In the genomic region with DNA sequence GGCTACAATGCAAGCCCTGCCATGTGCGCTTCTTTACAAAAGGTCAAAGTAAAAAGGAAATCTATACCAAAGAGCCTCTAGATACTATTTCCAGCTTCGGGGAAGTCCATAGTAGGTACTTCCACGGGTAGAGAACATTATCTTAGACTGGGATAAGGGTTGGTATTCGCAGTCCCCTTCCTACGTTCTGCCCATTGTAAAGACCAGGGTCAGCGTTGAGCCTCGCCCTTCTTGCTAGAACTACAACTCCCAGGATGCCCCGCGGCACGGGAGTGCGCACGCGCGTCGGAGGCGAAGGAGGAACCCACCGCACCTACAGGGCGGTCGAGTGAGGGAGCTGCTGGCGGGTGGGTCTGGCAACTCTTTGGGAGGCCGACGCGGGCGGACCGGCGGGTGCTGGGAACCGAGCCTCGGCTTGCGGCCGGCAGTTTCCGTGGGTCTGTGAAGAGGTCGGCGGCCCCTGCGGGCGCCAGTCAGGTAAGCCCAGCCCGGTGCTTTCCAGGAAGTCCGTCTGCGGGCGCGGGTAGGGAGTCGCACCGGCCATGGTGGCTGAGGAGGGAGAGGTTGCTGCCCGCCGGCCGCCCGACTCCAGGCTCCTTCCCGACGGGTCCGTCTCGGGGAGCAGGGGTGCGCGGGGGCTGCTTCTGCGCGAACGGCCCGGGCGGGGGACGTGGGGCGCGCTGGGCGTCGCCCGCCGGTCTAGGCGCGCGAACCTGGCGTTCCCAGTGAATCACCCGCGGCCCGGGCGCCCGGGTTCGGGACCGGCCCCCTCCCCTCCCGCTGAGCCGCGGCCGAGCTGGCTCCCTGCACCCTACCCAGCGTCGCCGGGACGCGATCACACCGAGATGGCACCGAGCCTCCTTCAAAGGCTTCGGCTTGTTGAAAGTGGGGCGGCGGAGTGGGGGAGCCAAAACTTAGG, we compare ENCODE assay signal across 1 cellular context.
A peak's percentile ranks its signal among the peaks of the same experiment; 100 is the strongest.
TF ChIP-seq lines count a peak whose summit lies in the region.

A gene (plus strand): TSS at position 294 of the 919 bp plus-strand sequence. CDS start 33,232 bp downstream, outside the sequence.

TF ChIP-seq in K562, 482 proteins besides CTCF, POLR2A, EP300 and RAD21 (continued from another document and continues in another):
- TF ChIP-seq YY1 (IDR thresholded peaks at IDR 0.05; ENCODE audit: borderline replicate concordance in 1 of 3, control insufficient read depth in 1 of 3, extremely low read depth in 1 of 3, insufficient read depth in 3 of 3, insufficient read length in 1 of 3, insufficient replicate concordance in 2 of 3, low read depth in 1 of 3, low read length in 2 of 3) (peak in 2 of 3 experiments; percentile 27 to 59), POLR2H (tag; IDR thresholded peaks at IDR 0.05; ENCODE audit: low read depth) (peak; percentile 66), CTBP1 (IDR thresholded peaks at IDR 0.05; ENCODE audit: borderline replicate concordance) (peak; percentile 38), ARID1B (IDR thresholded peaks at IDR 0.05) (peak; percentile 7; the same call in 1 of the 2 replicates), ZBTB7A (IDR thresholded peaks at IDR 0.05; ENCODE audit: borderline replicate concordance, control insufficient read depth, low read depth, low read length) (peak; percentile 78), ZBTB1 (CRISPR knock-in tag; IDR thresholded peaks at IDR 0.05; ENCODE audit: borderline replicate concordance, low read depth) (peak; percentile 72; the same call in 1 of the 2 replicates), RB1 (IDR thresholded peaks at IDR 0.05; ENCODE audit: low read depth) (peak; percentile 54; the same call in 1 of the 2 replicates), POLR2AphosphoS5 (IDR thresholded peaks at IDR 0.05; ENCODE audit: control insufficient read depth, insufficient read depth, low read depth, low read length) (peak; percentile 79), ZNF354B (CRISPR knock-in tag; IDR thresholded peaks at IDR 0.05) (no peak), HNRNPLL (IDR thresholded peaks at IDR 0.05; ENCODE audit: low read depth, low read length, poor library complexity, severe bottlenecking) (peak; percentile 24), EP400 (IDR thresholded peaks at IDR 0.05) (peak; percentile 52; the same call in 1 of the 2 replicates), TEAD1 (CRISPR knock-in tag; IDR thresholded peaks at IDR 0.05) (0 out of 4 replicates have a peak, but pooled peaks of 1 of the 2 experiments have one; percentile 18), PRMT5 (CRISPR knock-in tag; IDR thresholded peaks at IDR 0.05) (no peak), MTA1 (IDR thresholded peaks at IDR 0.05; ENCODE audit: borderline replicate concordance) (0 out of 2 replicates have a peak, but pooled peaks have one; percentile 5), NR1H2 (CRISPR knock-in tag; IDR thresholded peaks at IDR 0.05) (no peak), PYGO2 (tag; IDR thresholded peaks at IDR 0.05) (no peak), PHF8 (IDR thresholded peaks at IDR 0.05; ENCODE audit: borderline replicate concordance, low read length) (peak; percentile 91; the same call in 1 of the 2 replicates), HNRNPK (IDR thresholded peaks at IDR 0.05; ENCODE audit: low read depth, low read length, poor library complexity, severe bottlenecking) (no peak), HSF4 (CRISPR knock-in tag; IDR thresholded peaks at IDR 0.05; ENCODE audit: borderline replicate concordance) (peak; percentile 56; the same call in 1 of the 2 replicates), NONO (IDR thresholded peaks at IDR 0.05; ENCODE audit: low read depth in 2 of 2, low read length in 1 of 2) (peak; percentile 52 to 58; a peak in 3 of 4 replicates), HIVEP1 (CRISPR knock-in tag; IDR thresholded peaks at IDR 0.05) (no peak), MAZ (CRISPR knock-in tag; conservative IDR thresholded peaks at IDR 0.05 in 1 of 2, IDR thresholded peaks at IDR 0.05 in 1 of 2) (peak; percentile 18 to 81; a peak in 3 of 4 replicates), POLR2G (IDR thresholded peaks at IDR 0.05; ENCODE audit: low read depth, low read length) (peak; percentile 97), JUND (IDR thresholded peaks at IDR 0.05; ENCODE audit: borderline replicate concordance, low read depth, low read length) (no peak; the same call in 1 of the 2 replicates), JUND (tag; IDR thresholded peaks at IDR 0.05; ENCODE audit: borderline replicate concordance, low read depth, low read length) (peak; percentile 15; the same call in 1 of the 3 replicates), PML (IDR thresholded peaks at IDR 0.05; ENCODE audit: low read length) (peak; percentile 68; the same call in 1 of the 2 replicates), SMAD4 (CRISPR knock-in tag; conservative IDR thresholded peaks at IDR 0.05) (peak; percentile 79), SRF (CRISPR knock-in tag; IDR thresholded peaks at IDR 0.05) (peak in 1 of 2 experiments; percentile 87; a peak in 2 of 4 replicates), BRCA1 (IDR thresholded peaks at IDR 0.05) (no peak), BRCA1 (CRISPR knock-in tag; IDR thresholded peaks at IDR 0.05) (peak; percentile 79), SP1 (CRISPR knock-in tag; IDR thresholded peaks at IDR 0.05) (peak; percentile 75), ATF7 (IDR thresholded peaks at IDR 0.05) (peak; percentile 37; the same call in 1 of the 2 replicates), HNRNPH1 (optimal IDR thresholded peaks at IDR 0.05; ENCODE audit: low read depth, low read length) (no peak), DPF2 (IDR thresholded peaks at IDR 0.05) (peak; percentile 67; the same call in 1 of the 2 replicates), GATAD2B (IDR thresholded peaks at IDR 0.05; ENCODE audit: borderline replicate concordance) (peak; percentile 61; the same call in 1 of the 2 replicates)
- TF ChIP-seq, protein P1, sequence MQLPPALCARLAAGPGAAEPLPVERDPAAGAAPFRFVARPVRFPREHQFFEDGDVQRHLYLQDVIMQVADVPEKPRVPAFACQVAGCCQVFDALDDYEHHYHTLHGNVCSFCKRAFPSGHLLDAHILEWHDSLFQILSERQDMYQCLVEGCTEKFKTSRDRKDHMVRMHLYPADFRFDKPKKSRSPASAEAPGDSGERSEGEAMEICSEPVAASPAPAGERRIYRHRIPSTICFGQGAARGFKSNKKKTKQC (CRISPR knock-in tag; IDR thresholded peaks at IDR 0.05), result 0 out of 2 replicates have a peak, but pooled peaks have one; percentile 16
- TF ChIP-seq, protein P2, sequence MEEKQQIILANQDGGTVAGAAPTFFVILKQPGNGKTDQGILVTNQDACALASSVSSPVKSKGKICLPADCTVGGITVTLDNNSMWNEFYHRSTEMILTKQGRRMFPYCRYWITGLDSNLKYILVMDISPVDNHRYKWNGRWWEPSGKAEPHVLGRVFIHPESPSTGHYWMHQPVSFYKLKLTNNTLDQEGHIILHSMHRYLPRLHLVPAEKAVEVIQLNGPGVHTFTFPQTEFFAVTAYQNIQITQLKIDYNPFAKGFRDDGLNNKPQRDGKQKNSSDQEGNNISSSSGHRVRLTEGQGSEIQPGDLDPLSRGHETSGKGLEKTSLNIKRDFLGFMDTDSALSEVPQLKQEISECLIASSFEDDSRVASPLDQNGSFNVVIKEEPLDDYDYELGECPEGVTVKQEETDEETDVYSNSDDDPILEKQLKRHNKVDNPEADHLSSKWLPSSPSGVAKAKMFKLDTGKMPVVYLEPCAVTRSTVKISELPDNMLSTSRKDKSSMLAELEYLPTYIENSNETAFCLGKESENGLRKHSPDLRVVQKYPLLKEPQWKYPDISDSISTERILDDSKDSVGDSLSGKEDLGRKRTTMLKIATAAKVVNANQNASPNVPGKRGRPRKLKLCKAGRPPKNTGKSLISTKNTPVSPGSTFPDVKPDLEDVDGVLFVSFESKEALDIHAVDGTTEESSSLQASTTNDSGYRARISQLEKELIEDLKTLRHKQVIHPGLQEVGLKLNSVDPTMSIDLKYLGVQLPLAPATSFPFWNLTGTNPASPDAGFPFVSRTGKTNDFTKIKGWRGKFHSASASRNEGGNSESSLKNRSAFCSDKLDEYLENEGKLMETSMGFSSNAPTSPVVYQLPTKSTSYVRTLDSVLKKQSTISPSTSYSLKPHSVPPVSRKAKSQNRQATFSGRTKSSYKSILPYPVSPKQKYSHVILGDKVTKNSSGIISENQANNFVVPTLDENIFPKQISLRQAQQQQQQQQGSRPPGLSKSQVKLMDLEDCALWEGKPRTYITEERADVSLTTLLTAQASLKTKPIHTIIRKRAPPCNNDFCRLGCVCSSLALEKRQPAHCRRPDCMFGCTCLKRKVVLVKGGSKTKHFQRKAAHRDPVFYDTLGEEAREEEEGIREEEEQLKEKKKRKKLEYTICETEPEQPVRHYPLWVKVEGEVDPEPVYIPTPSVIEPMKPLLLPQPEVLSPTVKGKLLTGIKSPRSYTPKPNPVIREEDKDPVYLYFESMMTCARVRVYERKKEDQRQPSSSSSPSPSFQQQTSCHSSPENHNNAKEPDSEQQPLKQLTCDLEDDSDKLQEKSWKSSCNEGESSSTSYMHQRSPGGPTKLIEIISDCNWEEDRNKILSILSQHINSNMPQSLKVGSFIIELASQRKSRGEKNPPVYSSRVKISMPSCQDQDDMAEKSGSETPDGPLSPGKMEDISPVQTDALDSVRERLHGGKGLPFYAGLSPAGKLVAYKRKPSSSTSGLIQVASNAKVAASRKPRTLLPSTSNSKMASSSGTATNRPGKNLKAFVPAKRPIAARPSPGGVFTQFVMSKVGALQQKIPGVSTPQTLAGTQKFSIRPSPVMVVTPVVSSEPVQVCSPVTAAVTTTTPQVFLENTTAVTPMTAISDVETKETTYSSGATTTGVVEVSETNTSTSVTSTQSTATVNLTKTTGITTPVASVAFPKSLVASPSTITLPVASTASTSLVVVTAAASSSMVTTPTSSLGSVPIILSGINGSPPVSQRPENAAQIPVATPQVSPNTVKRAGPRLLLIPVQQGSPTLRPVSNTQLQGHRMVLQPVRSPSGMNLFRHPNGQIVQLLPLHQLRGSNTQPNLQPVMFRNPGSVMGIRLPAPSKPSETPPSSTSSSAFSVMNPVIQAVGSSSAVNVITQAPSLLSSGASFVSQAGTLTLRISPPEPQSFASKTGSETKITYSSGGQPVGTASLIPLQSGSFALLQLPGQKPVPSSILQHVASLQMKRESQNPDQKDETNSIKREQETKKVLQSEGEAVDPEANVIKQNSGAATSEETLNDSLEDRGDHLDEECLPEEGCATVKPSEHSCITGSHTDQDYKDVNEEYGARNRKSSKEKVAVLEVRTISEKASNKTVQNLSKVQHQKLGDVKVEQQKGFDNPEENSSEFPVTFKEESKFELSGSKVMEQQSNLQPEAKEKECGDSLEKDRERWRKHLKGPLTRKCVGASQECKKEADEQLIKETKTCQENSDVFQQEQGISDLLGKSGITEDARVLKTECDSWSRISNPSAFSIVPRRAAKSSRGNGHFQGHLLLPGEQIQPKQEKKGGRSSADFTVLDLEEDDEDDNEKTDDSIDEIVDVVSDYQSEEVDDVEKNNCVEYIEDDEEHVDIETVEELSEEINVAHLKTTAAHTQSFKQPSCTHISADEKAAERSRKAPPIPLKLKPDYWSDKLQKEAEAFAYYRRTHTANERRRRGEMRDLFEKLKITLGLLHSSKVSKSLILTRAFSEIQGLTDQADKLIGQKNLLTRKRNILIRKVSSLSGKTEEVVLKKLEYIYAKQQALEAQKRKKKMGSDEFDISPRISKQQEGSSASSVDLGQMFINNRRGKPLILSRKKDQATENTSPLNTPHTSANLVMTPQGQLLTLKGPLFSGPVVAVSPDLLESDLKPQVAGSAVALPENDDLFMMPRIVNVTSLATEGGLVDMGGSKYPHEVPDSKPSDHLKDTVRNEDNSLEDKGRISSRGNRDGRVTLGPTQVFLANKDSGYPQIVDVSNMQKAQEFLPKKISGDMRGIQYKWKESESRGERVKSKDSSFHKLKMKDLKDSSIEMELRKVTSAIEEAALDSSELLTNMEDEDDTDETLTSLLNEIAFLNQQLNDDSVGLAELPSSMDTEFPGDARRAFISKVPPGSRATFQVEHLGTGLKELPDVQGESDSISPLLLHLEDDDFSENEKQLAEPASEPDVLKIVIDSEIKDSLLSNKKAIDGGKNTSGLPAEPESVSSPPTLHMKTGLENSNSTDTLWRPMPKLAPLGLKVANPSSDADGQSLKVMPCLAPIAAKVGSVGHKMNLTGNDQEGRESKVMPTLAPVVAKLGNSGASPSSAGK (IDR thresholded peaks at IDR 0.05), result no peak
- TF ChIP-seq, protein P3, sequence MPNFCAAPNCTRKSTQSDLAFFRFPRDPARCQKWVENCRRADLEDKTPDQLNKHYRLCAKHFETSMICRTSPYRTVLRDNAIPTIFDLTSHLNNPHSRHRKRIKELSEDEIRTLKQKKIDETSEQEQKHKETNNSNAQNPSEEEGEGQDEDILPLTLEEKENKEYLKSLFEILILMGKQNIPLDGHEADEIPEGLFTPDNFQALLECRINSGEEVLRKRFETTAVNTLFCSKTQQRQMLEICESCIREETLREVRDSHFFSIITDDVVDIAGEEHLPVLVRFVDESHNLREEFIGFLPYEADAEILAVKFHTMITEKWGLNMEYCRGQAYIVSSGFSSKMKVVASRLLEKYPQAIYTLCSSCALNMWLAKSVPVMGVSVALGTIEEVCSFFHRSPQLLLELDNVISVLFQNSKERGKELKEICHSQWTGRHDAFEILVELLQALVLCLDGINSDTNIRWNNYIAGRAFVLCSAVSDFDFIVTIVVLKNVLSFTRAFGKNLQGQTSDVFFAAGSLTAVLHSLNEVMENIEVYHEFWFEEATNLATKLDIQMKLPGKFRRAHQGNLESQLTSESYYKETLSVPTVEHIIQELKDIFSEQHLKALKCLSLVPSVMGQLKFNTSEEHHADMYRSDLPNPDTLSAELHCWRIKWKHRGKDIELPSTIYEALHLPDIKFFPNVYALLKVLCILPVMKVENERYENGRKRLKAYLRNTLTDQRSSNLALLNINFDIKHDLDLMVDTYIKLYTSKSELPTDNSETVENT (CRISPR knock-in tag; IDR thresholded peaks at IDR 0.05), result no peak; the same call in 1 of the 2 replicates
- TF ChIP-seq, protein P4, sequence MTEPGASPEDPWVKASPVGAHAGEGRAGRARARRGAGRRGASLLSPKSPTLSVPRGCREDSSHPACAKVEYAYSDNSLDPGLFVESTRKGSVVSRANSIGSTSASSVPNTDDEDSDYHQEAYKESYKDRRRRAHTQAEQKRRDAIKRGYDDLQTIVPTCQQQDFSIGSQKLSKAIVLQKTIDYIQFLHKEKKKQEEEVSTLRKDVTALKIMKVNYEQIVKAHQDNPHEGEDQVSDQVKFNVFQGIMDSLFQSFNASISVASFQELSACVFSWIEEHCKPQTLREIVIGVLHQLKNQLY (CRISPR knock-in tag; conservative IDR thresholded peaks at IDR 0.05), result no peak
- TF ChIP-seq, protein P5, sequence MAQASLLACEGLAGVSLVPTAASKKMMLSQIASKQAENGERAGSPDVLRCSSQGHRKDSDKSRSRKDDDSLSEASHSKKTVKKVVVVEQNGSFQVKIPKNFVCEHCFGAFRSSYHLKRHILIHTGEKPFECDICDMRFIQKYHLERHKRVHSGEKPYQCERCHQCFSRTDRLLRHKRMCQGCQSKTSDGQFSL (CRISPR knock-in tag; IDR thresholded peaks at IDR 0.05), result 0 out of 2 replicates have a peak, but pooled peaks have one; percentile 78
- TF ChIP-seq, protein P5 (tag; IDR thresholded peaks at IDR 0.05), result no peak; a peak in 1 of 4 replicates
- TF ChIP-seq, protein P6, sequence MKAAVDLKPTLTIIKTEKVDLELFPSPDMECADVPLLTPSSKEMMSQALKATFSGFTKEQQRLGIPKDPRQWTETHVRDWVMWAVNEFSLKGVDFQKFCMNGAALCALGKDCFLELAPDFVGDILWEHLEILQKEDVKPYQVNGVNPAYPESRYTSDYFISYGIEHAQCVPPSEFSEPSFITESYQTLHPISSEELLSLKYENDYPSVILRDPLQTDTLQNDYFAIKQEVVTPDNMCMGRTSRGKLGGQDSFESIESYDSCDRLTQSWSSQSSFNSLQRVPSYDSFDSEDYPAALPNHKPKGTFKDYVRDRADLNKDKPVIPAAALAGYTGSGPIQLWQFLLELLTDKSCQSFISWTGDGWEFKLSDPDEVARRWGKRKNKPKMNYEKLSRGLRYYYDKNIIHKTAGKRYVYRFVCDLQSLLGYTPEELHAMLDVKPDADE (conservative IDR thresholded peaks at IDR 0.05; ENCODE audit: control insufficient read depth, low read depth, low read length), result peak; percentile 77
